8 cellular contexts compared by ENCODE assay signal in genomic region chr2:71801969-71802368, GRCh38.
DNase-seq lines count a peak whose midpoint lies in the region; ATAC-seq, FAIRE-seq and TF ChIP-seq lines count a peak whose summit lies in the region.

No MANE protein-coding gene starts in this region.

- TF ChIP-seq CTCF in GM12878 (IDR thresholded peaks at IDR 0.05 in 2 of 3, conservative IDR thresholded peaks at IDR 0.05 in 1 of 3; ENCODE audit: control insufficient read depth in 2 of 3, extremely low read depth in 1 of 3, insufficient read depth in 1 of 3, low read depth in 3 of 3, low read length in 3 of 3) (peak in 2 of 3 experiments; percentile 2 to 13; a peak in 1 of 6 replicates), tibial nerve (IDR thresholded peaks at IDR 0.05) (peak in 4 of 5 experiments; percentile 14 to 67 (median 38))

- H3K9me3 ChIP-seq in GM12878 (replicated peaks; ENCODE audit: control insufficient read depth, insufficient read depth, low read length) = no peaks in the 10 kb centered on the region
- no peaks in the 10 kb centered on the region for H3K9me3 ChIP-seq in tibial nerve

- in situ Hi-C loops in GM12878 (cut with MboI) = no loop called here

- H3K4me2 ChIP-seq in GM12878 (ENCODE audit: control insufficient read depth, insufficient read depth) = no peak overlapping the region

- WGBS in GM12878 (ENCODE audit: insufficient coverage, insufficient replicate concordance, low lambda C conversion rate, missing lambda C conversion rate) = 41% methylated on average over 8 of the region's 8 CpGs
- 73 to 91% methylated on average over 1 to 5 of the region's 8 CpGs for WGBS in tibial nerve, 2 donors

- H3K4me1 ChIP-seq in GM12878 (ENCODE audit: control insufficient read depth, insufficient read depth, low read length) = no peaks in the 10 kb centered on the region
- peaks cover 0 to 4% (median 0%) of the 10 kb centered on the region in 4 donors for H3K4me1 ChIP-seq in tibial nerve

- DNase-seq in COR-L47 (lab: John Stamatoyannopoulos, UW) (peak; percentile 31), GM12878 (ENCODE audit: low read depth, low spot score) (no peak), iris pigment epithelial cell (ENCODE audit: low read depth) (peak; percentile 55), tibial nerve (ENCODE audit: low spot score in 2 of 2) (peak; percentile 39 to 68), NCI-H1092 (lab: John Stamatoyannopoulos, UW) (no peak), HK-2 (ENCODE audit: unreplicated experiment) (no peak), GM19240 (ENCODE audit: insufficient read length, low spot score) (no peak)

- H3K9ac ChIP-seq in GM12878 (ENCODE audit: control insufficient read depth, insufficient read depth, low read length) = no peak overlapping the region

- no peaks in the 10 kb centered on the region for H3K79me2 ChIP-seq in GM12878 (ENCODE audit: control insufficient read depth, insufficient read depth, low read length)

- TF ChIP-seq POLR2A in GM12878 (IDR thresholded peaks at IDR 0.05; ENCODE audit: low read depth, low read length) (no peak), tibial nerve (IDR thresholded peaks at IDR 0.05) (no peak)

- H3K27me3 ChIP-seq in GM12878 (replicated peaks in 1 of 2; ENCODE audit: control insufficient read depth in 2 of 2, insufficient read depth in 2 of 2, low read length in 1 of 2) (no peaks in the 10 kb centered on the region), tibial nerve (no peaks in the 10 kb centered on the region)

- no peak overlapping the region for H2AFZ ChIP-seq in GM12878 (ENCODE audit: control insufficient read depth, low read depth, low read length)

- CTCF ChIA-PET in GM12878 (lab: Yijun Ruan, JAX) = no interaction called here

- no TSS peak for BruUV-seq in GM12878 (replicated peaks; lab: Mats Ljungman, UMichigan)

- H3K36me3 ChIP-seq in GM12878 (ENCODE audit: control insufficient read depth in 2 of 2, insufficient read depth in 2 of 2, low read length in 1 of 2) (no peaks in the 10 kb centered on the region), tibial nerve (no peaks in the 10 kb centered on the region)

- TF ChIP-seq EP300 in Ishikawa (IDR thresholded peaks at IDR 0.05; ENCODE audit: borderline replicate concordance) (no peak), GM12878 (IDR thresholded peaks at IDR 0.05; ENCODE audit: borderline replicate concordance in 1 of 2, control insufficient read depth in 1 of 2, low read depth in 2 of 2, low read length in 2 of 2) (no peak), tibial nerve (IDR thresholded peaks at IDR 0.05) (no peak)

- H3K27ac ChIP-seq in GM12878 (ENCODE audit: control insufficient read depth, insufficient read depth) = no peak overlapping the region
- H3K27ac ChIP-seq in tibial nerve = no peak overlapping the region

- TF ChIP-seq RAD21 in Ishikawa (IDR thresholded peaks at IDR 0.05; ENCODE audit: low read depth) (peak; percentile 73), GM12878 (IDR thresholded peaks at IDR 0.05; ENCODE audit: insufficient read depth, low read depth, low read length) (peak; percentile 27; the same call in 1 of the 2 replicates)

- H4K20me1 ChIP-seq in GM12878 (ENCODE audit: control insufficient read depth, insufficient read depth) = no peaks in the 10 kb centered on the region

- SMC1A ChIA-PET in GM12878 (lab: Charles Lee; ENCODE audit: uncharacterized antibody, unreplicated experiment) = no interaction called here

- H3K4me3 ChIP-seq in GM12878 (no peak overlapping the region), tibial nerve (no peak overlapping the region)

- ATAC-seq in GM12878 = no peak

- intact Hi-C loops in GM12878 (cut with micrococcal nuclease; ENCODE audit: unreplicated experiment) = no loop called here

- RAD21 ChIA-PET in GM12878 (lab: Charles Lee; ENCODE audit: unreplicated experiment) = no interaction called here

- FAIRE-seq in GM12878 (lab: Jason Lieb, UNC) = no peak

- POLR2A ChIA-PET in GM12878 (lab: Charles Lee) = no interaction called here

TF ChIP-seq in Ishikawa, 13 proteins besides CTCF, POLR2A, EP300 and RAD21:
- TF ChIP-seq REST (IDR thresholded peaks at IDR 0.05; ENCODE audit: low read depth) = no peak
TF ChIP-seq in Ishikawa: peak in this region for 0.

TF ChIP-seq in GM12878, 131 proteins besides CTCF, POLR2A, EP300 and RAD21:
- TF ChIP-seq ZNF687 (IDR thresholded peaks at IDR 0.05) (no peak), ZNF207 (IDR thresholded peaks at IDR 0.05; ENCODE audit: borderline replicate concordance) (no peak), RELB (IDR thresholded peaks at IDR 0.05; ENCODE audit: low read depth) (no peak), RUNX3 (IDR thresholded peaks at IDR 0.05; ENCODE audit: low read length) (no peak), CHD4 (IDR thresholded peaks at IDR 0.05) (no peak), ZSCAN29 (IDR thresholded peaks at IDR 0.05) (no peak), CUX1 (IDR thresholded peaks at IDR 0.05; ENCODE audit: insufficient replicate concordance, low read depth, low read length) (no peak), CHD2 (IDR thresholded peaks at IDR 0.05; ENCODE audit: borderline replicate concordance, low read depth, low read length) (no peak)

Comparison
In these comparisons a context has a peak if more than half of its experiments do, and no peak if none do; other contexts are left out.
1. DNase-seq: peak in COR-L47 (single experiment), iris pigment epithelial cell (single experiment) and tibial nerve (2 of 2); none in GM12878 (single experiment), NCI-H1092 (single experiment), HK-2 (single experiment) and GM19240 (single experiment).